10 cellular contexts compared by ENCODE assay signal in the genomic region with DNA sequence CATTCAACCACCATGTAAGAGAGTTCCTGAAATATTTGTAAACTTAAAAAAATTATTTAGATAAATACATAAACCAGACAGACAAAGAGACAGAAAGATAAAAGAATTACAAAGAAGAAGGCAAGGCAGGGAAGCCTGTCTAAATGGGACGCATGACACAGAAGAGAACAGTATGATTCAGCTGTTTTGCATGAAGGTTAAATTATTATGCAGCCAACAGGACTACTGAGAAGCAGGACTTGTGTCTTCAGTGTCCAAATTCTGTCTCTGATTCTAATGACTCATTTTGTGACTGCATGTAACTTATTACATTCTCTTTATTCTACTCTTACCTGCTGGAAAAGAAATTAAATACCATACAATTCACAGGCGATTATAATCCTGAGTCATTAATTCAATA.
DNase-seq lines count a peak whose midpoint lies in the region; ATAC-seq and TF ChIP-seq lines count a peak whose summit lies in the region.
"Had no signal": no experiment of that assay in that cellular context is flagged by ENCODE, and none has a peak within 500 bp of the region (broad histone marks: within the 10 kb centered on the region; RNA-seq: fewer than 3 reads in every experiment).

No MANE protein-coding gene starts in this region.

- H3K27ac ChIP-seq in right atrium auricular region (peak overlapping the region in 1 of 2 donors; percentile 48), spleen (no peak overlapping the region)

- intact Hi-C loops in left ventricle myocardium superior (cut with micrococcal nuclease), result no loop called here
- intact Hi-C loops in Calu3 (cut with micrococcal nuclease; ENCODE audit: unreplicated experiment), result no loop called here
- intact Hi-C loops in spleen (cut with DNase I; ENCODE audit: low total_unique reads), result no loop called here

- no TSS peak for BruUV-seq in Calu3 (replicated peaks; lab: Mats Ljungman, UMichigan)

- DNase-seq in left ventricle myocardium superior (no peak), right atrium auricular region (ENCODE audit: low spot score) (no peak), dedifferentiated amniotic fluid mesenchymal stem cell (ENCODE audit: extremely low spot score) (peak; percentile 44), LoVo (ENCODE audit: low spot score) (no peak), Calu3 (no peak), spleen (no peak)
- no peak for DNase-seq in activated effector memory CD4-positive, alpha-beta T cell treated with anti-CD3 and anti-CD28 coated beads, Interleukin-2, amount 50 U/mL, for 16 hours
- DNase-seq: glutamatergic neuron had no signal

- H3K4me3 Mint-ChIP-seq in Calu3 (ENCODE audit: low read depth, unreplicated experiment), result no peak overlapping the region
- H3K4me3 Mint-ChIP-seq: stimulated activated naive CD8-positive, alpha-beta T cell treated with anti-CD3 and anti-CD28 coated beads, Interleukin-15, Interleukin-2, amounts not matched to agents 100 ng/mL and 50 ng/mL, for 24 hours had no signal

- H3K9me3 ChIP-seq in right atrium auricular region (peaks cover 0 to 6% of the 10 kb centered on the region in 2 donors), spleen (no peaks in the 10 kb centered on the region)

- no peaks in the 10 kb centered on the region for H3K27me3 ChIP-seq in right atrium auricular region
- H3K27me3 ChIP-seq in spleen (replicated peaks in 1 of 7), result no peaks in the 10 kb centered on the region

- H3K4me1 Mint-ChIP-seq in Calu3 (ENCODE audit: low read depth, unreplicated experiment), result no peaks in the 10 kb centered on the region

- H3K36me3 ChIP-seq in right atrium auricular region, result no peaks in the 10 kb centered on the region
- H3K36me3 ChIP-seq in spleen, result no peaks in the 10 kb centered on the region

- H3K36me3 Mint-ChIP-seq in Calu3 (ENCODE audit: insufficient read depth, unreplicated experiment), result no peaks in the 10 kb centered on the region

- CTCF ChIA-PET in Calu3 (lab: Charles Lee), result no interaction called here

- H3K4me3 ChIP-seq in right atrium auricular region (no peak overlapping the region), spleen (no peak overlapping the region)

- H3K27me3 Mint-ChIP-seq in Calu3 (ENCODE audit: unreplicated experiment), result no peaks in the 10 kb centered on the region
- H3K27me3 Mint-ChIP-seq: stimulated activated naive CD8-positive, alpha-beta T cell treated with anti-CD3 and anti-CD28 coated beads, Interleukin-15, Interleukin-2, amounts not matched to agents 100 ng/mL and 50 ng/mL, for 24 hours had no signal

- H3K9me3 Mint-ChIP-seq in Calu3 (ENCODE audit: low read depth, unreplicated experiment), result no peaks in the 10 kb centered on the region
- H3K9me3 Mint-ChIP-seq: stimulated activated naive CD8-positive, alpha-beta T cell treated with anti-CD3 and anti-CD28 coated beads, Interleukin-15, Interleukin-2, amounts not matched to agents 100 ng/mL and 50 ng/mL, for 24 hours had no signal

- ATAC-seq in left ventricle myocardium superior (peak; percentile 69), HG03139 (IDR thresholded peaks at IDR 0.05; ENCODE audit: unreplicated experiment) (peak; percentile 90)

- TF ChIP-seq POLR2A in spleen (IDR thresholded peaks at IDR 0.05), result no peak

- no peak overlapping the region for H3K27ac Mint-ChIP-seq in Calu3 (ENCODE audit: unreplicated experiment)
- H3K27ac Mint-ChIP-seq: stimulated activated naive CD8-positive, alpha-beta T cell treated with anti-CD3 and anti-CD28 coated beads, Interleukin-15, Interleukin-2, amounts not matched to agents 100 ng/mL and 50 ng/mL, for 24 hours had no signal

- TF ChIP-seq CTCF in right atrium auricular region (IDR thresholded peaks at IDR 0.05), result no peak
- TF ChIP-seq CTCF in Calu3 (IDR thresholded peaks at IDR 0.05; ENCODE audit: unreplicated experiment), result no peak
- TF ChIP-seq CTCF in spleen (IDR thresholded peaks at IDR 0.05 in 8 of 11, conservative IDR thresholded peaks at IDR 0.05 in 3 of 11), result no peak

- H3K4me1 ChIP-seq in right atrium auricular region (peaks cover 0 to 16% of the 10 kb centered on the region in 2 donors), spleen (no peaks in the 10 kb centered on the region)

- 61 to 84% (median 66%) methylated on average over 2 of the region's 2 CpGs for WGBS in spleen, 5 donors
